Comparison of ENCODE assay signal across 18 cellular contexts in the genomic region with DNA sequence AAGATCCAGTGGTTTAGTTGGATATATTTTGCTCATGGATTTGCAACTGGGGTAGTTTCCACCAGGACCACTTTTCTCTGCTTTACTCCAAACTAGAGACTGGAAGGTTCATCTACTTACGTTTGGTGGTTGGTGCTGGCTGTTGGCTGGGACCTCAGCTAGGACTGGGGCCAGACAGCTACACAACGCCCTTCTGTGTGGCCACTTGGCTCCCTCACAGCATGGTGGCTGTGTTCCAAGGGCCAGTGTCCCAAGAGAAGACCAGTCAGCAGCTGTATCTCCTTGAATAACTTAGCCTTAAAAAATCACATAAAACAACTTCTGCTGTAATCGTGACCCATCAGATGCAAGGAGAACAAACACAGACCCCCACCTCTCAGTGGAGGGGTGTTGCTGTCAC. TPM values are rescaled to one million over a fixed set of nuclear protein-coding genes. Genes with fewer than 3 reads are reported as not detected.
A peak's percentile ranks its signal among the peaks of the same experiment; 100 is the strongest.
DNase-seq lines count a peak whose midpoint lies in the region; ATAC-seq, FAIRE-seq and TF ChIP-seq lines count a peak whose summit lies in the region.
"Had no signal": no experiment of that assay in that cellular context is flagged by ENCODE, and none has a peak within 500 bp of the region (broad histone marks: within the 10 kb centered on the region; RNA-seq: fewer than 3 reads in every experiment).

No MANE protein-coding gene starts in this region.

- H3K4me1 ChIP-seq in left ventricle myocardium inferior = peaks cover 32% of the 10 kb centered on the region
- peaks cover 12% of the 10 kb centered on the region for H3K4me1 ChIP-seq in testis

- no peak overlapping the region for H3K27ac ChIP-seq in left ventricle myocardium inferior (replicated peaks)
- H3K27ac ChIP-seq in testis = no peak overlapping the region
- H3K27ac ChIP-seq: BLaER1 treated with 17β-estradiol and CSF1 and Interleukin-3, amounts not matched to agents 10 nM and 100 nM; GM23248 had no signal

- H3K9me3 ChIP-seq in left ventricle myocardium inferior (replicated peaks) = no peaks in the 10 kb centered on the region
- no peaks in the 10 kb centered on the region for H3K9me3 ChIP-seq in testis
- H3K9me3 ChIP-seq: BLaER1 treated with 17β-estradiol and CSF1 and Interleukin-3, amounts not matched to agents 10 nM and 100 nM had no signal

- H3K27me3 ChIP-seq in left ventricle myocardium inferior (ENCODE audit: low read depth) (peaks cover 51% of the 10 kb centered on the region), testis (no peaks in the 10 kb centered on the region)

- ATAC-seq in Right ventricle myocardium superior (ENCODE audit: poor library complexity) (no peak), esophagus mucosa (no peak), GM21825 (IDR thresholded peaks at IDR 0.05; ENCODE audit: unreplicated experiment) (no peak)
- ATAC-seq: HCT116, Panc1 had no signal

- H3K36me3 ChIP-seq in left ventricle myocardium inferior (no peaks in the 10 kb centered on the region), testis (ENCODE audit: low read depth, missing control alignments) (no peaks in the 10 kb centered on the region)
- H3K36me3 ChIP-seq: BLaER1 treated with 17β-estradiol and CSF1 and Interleukin-3, amounts not matched to agents 10 nM and 100 nM had no signal

- TF ChIP-seq CTCF in left ventricle myocardium inferior (IDR thresholded peaks at IDR 0.05; ENCODE audit: borderline replicate concordance) (no peak), testis (IDR thresholded peaks at IDR 0.05) (no peak)

- DNase-seq in left ventricle myocardium inferior (peak; percentile 24), Right ventricle myocardium superior (no peak), frontal cortex (ENCODE audit: low spot score in 2 of 2) (peak in 1 of 2 donors; percentile 77), middle frontal gyrus (ENCODE audit: extremely low spot score, low spot score) (peak; percentile 67), testis (peak; percentile 52), NCI-H510A (lab: John Stamatoyannopoulos, UW) (no peak)
- DNase-seq: GM23248, KBM-7, NCI-H1048, NCI-H1436 treated with DMSO at 0.1 percent for 48 hours, NCI-H2029 treated with DMSO at 0.1 percent for 48 hours had no signal

- no peak for TF ChIP-seq POLR2A in testis (IDR thresholded peaks at IDR 0.05)

- H3K4me3 ChIP-seq in left ventricle myocardium inferior (no peak overlapping the region), testis (no peak overlapping the region)
- H3K4me3 ChIP-seq: BLaER1 treated with 17β-estradiol and CSF1 and Interleukin-3, amounts not matched to agents 10 nM and 100 nM; GM23248 had no signal

- intact Hi-C loops in left ventricle myocardium inferior (cut with micrococcal nuclease) = no loop called here
- intact Hi-C loops in Right ventricle myocardium superior (cut with DNase I) = no loop called here
- intact Hi-C loops in testis (cut with DNase I; ENCODE audit: low total_unique reads) = no loop called here

- 13 to 30% methylated on average over 2 to 3 of the region's 3 CpGs for WGBS in testis, 2 donors

- FAIRE-seq in frontal cortex (lab: Jason Lieb, UNC) = peak; percentile 60
- FAIRE-seq: A204.1, G401.6 had no signal

RNA-seq across cellular contexts. Expression of a gene that starts 4.2 kb away (rescaled TPM):
- total RNA-seq in left ventricle myocardium inferior (94.1 TPM), Right ventricle myocardium superior (88.9 TPM), frontal cortex (6.1 TPM), testis (100 to 1,000 TPM; 230 to 247 TPM), esophagus mucosa (0.20 TPM)
- 82.5 TPM for polyA plus RNA-seq in testis (ENCODE audit: insufficient read depth, low read depth, low replicate concordance)
- total RNA-seq: GM23248 had no signal
- polyA plus RNA-seq: GM23248 had no signal

RNA-seq across cellular contexts. Expression of a gene that starts 8.5 kb away (rescaled TPM):
- total RNA-seq in left ventricle myocardium inferior (12.6 TPM), Right ventricle myocardium superior (10.0 TPM), frontal cortex (0.82 TPM), testis (10 to 100 TPM; 25.0 to 36.6 TPM), esophagus mucosa (3.1 TPM)
- 19.5 TPM for polyA plus RNA-seq in testis (ENCODE audit: insufficient read depth, low read depth, low replicate concordance)

RNA-seq across cellular contexts. Expression of a gene that starts 41.9 kb away (rescaled TPM):
- total RNA-seq in left ventricle myocardium inferior (not detected), Right ventricle myocardium superior (not detected), frontal cortex (2.4 TPM), testis (10 to 100 TPM; 14.9 to 29.7 TPM), esophagus mucosa (16.7 TPM)
- polyA plus RNA-seq in testis (ENCODE audit: insufficient read depth, low read depth, low replicate concordance) = 24.8 TPM
- total RNA-seq: GM23248 had no signal

RNA-seq across cellular contexts. Expression of a gene that starts 45.9 kb away (rescaled TPM):
- total RNA-seq in left ventricle myocardium inferior (28.3 TPM), Right ventricle myocardium superior (24.6 TPM), frontal cortex (22.8 TPM), testis (10 to 100 TPM; 59.6 to 76.8 TPM), esophagus mucosa (25.1 TPM)
- polyA plus RNA-seq in testis (ENCODE audit: insufficient read depth, low read depth, low replicate concordance) = 34.9 TPM

Comparison
In these comparisons a context has a peak if more than half of its experiments do, and no peak if none do; other contexts are left out.
1. DNase-seq: peak in left ventricle myocardium inferior (single experiment), middle frontal gyrus (single experiment) and testis (single experiment); none in Right ventricle myocardium superior (single experiment) and NCI-H510A (single experiment).
2. RNA of a gene that starts 4.2 kb away (total RNA-seq): 230 to 247 TPM in testis, 94.1 TPM in left ventricle myocardium inferior (single experiment) and 88.9 TPM in Right ventricle myocardium superior (single experiment); 6.1 TPM in frontal cortex (single experiment) and 0.20 TPM in esophagus mucosa (single experiment); every median in the first group is over 10 times any median in the second.